1 cellular context compared by ENCODE assay signal in genomic region chr16:28924399-28924761, GRCh38.
TF ChIP-seq lines count a peak whose summit lies in the region.

No MANE protein-coding gene starts in this region.

TF ChIP-seq in A549, 52 proteins besides CTCF, POLR2A, EP300 and RAD21:
- no peak for TF ChIP-seq MAX (IDR thresholded peaks at IDR 0.05)
- TF ChIP-seq REST (IDR thresholded peaks at IDR 0.05) = no peak
- TF ChIP-seq SMC3 (IDR thresholded peaks at IDR 0.05) = no peak
- TF ChIP-seq RARB (CRISPR knock-in tag; IDR thresholded peaks at IDR 0.05) = no peak
- no peak for TF ChIP-seq MAZ (IDR thresholded peaks at IDR 0.05; ENCODE audit: borderline replicate concordance, low read depth, low read length)
- TF ChIP-seq GATA3 (IDR thresholded peaks at IDR 0.05; ENCODE audit: borderline replicate concordance) = no peak
